Comparison of ENCODE assay signal across 18 cellular contexts in genomic region chr4:163201358-163201757, GRCh38.
"Had no signal": no experiment of that assay in that cellular context is flagged by ENCODE, and none has a peak within 500 bp of the region (broad histone marks: within the 10 kb centered on the region; RNA-seq: fewer than 3 reads in every experiment).

No MANE protein-coding gene starts in this region.

- ATAC-seq: natural killer cell; right lobe of liver; stimulated activated naive B cell treated with anti-CD40 and anti-IgM and Interleukin-4, amounts not matched to agents 10 μg/mL and 1 μg/mL and 100 μg/mL, for 72 hours; upper lobe of right lung had no signal

- DNase-seq: hypothalamus; immature natural killer cell; kidney; left ventricle myocardium inferior; mesendoderm; naive B cell; natural killer cell; nephron progenitor cell; occipital lobe; right lobe of liver; stimulated activated CD4-positive, alpha-beta T cell treated with anti-CD3 and anti-CD28 coated beads, Interleukin-12 subunit alpha, Interleukin-12 subunit beta, amount 100 ng/mL, for 4 hours; stimulated activated CD4-positive, alpha-beta T cell treated with anti-CD3 and anti-CD28 coated beads, Interleukin-15, amount 100 ng/mL, for 24 hours; stimulated activated CD4-positive, alpha-beta T cell treated with anti-CD3 and anti-CD28 coated beads, Interleukin-2, amount 100 ng/mL, for 24 hours; stimulated activated CD4-positive, alpha-beta T cell treated with anti-CD3 and anti-CD28 coated beads, Interleukin-4, amount 100 ng/mL, for 1 hour; stimulated activated naive B cell treated with anti-CD40 and anti-IgM and Interleukin-4, amounts not matched to agents 10 μg/mL and 1 μg/mL and 100 μg/mL, for 72 hours; tibial artery; trophoblast cell; upper lobe of right lung had no signal
